11 cellular contexts compared by ENCODE assay signal in genomic region chr10:103125323-103126267, GRCh38.
A peak's percentile ranks its signal among the peaks of the same experiment; 100 is the strongest.
DNase-seq lines count a peak whose midpoint lies in the region; ATAC-seq, FAIRE-seq and TF ChIP-seq lines count a peak whose summit lies in the region.
"Had no signal": no experiment of that assay in that cellular context is flagged by ENCODE, and none has a peak within 500 bp of the region (broad histone marks: within the 10 kb centered on the region; RNA-seq: fewer than 3 reads in every experiment).

No MANE protein-coding gene starts in this region.

- H3K27me3 Mint-ChIP-seq in endodermal cell (ENCODE audit: insufficient read depth) (no peaks in the 10 kb centered on the region), MCF 10A (ENCODE audit: insufficient read depth, unreplicated experiment) (no peaks in the 10 kb centered on the region)
- H3K27me3 Mint-ChIP-seq in activated T-helper 1 cell treated with anti-CD3 and anti-CD28 coated beads, Interleukin-12 subunit alpha, Interleukin-12 subunit beta, Interleukin-2, Interleukin-4 antibody, amounts not matched to agents 30 ng/mL and 10 ng/mL and 1 ng/mL, durations not matched to agents 14 hours and 24 hours and 36 hours (ENCODE audit: insufficient read depth) = no peaks in the 10 kb centered on the region
- H3K27me3 Mint-ChIP-seq: activated naive CD8-positive, alpha-beta T cell treated with anti-CD3 and anti-CD28 coated beads, Interleukin-2, amount 10 ng/mL, durations not matched to agents 7 days and 5 days had no signal

- H3K27ac ChIP-seq in endodermal cell (ENCODE audit: low read depth, low read length) = no peak overlapping the region
- H3K27ac ChIP-seq in esophagus muscularis mucosa (replicated peaks in 1 of 4) = no peak overlapping the region

- POLR2A ChIA-PET in MCF 10A (lab: Yijun Ruan, JAX) = interaction anchor here (0.7 to 1.7 kb wide), 4 partner anchors 10 to 105 kb away, joined by 3 to 6 read pairs (median 4); no protein-coding TSS in a partner anchor

- no peak for TF ChIP-seq EP300 in esophagus muscularis mucosa (IDR thresholded peaks at IDR 0.05)

- 80 to 89% methylated on average over 5 to 9 of the region's 9 CpGs for WGBS in endodermal cell (ENCODE audit: insufficient coverage in 1 of 2, insufficient read length in 1 of 2), 2 experiments
- 74% methylated on average over 9 of the region's 9 CpGs for WGBS in esophagus muscularis mucosa

- CTCF ChIA-PET in MCF 10A (lab: Yijun Ruan, JAX) = interaction anchor here (0.7 kb wide), 1 partner anchor 324 kb away, joined by 3 read pairs; no protein-coding TSS in a partner anchor

- peak; percentile 91 for FAIRE-seq in D721Med (lab: Jason Lieb, UNC)

- H3K4me1 Mint-ChIP-seq in endodermal cell (peaks cover 34% of the 10 kb centered on the region), MCF 10A (ENCODE audit: insufficient read depth, unreplicated experiment) (no peaks in the 10 kb centered on the region)
- H3K4me1 Mint-ChIP-seq in activated T-helper 1 cell treated with anti-CD3 and anti-CD28 coated beads, Interleukin-12 subunit alpha, Interleukin-12 subunit beta, Interleukin-2, Interleukin-4 antibody, amounts not matched to agents 30 ng/mL and 10 ng/mL and 1 ng/mL, durations not matched to agents 14 hours and 24 hours and 36 hours (ENCODE audit: low read depth) = peaks cover 14% of the 10 kb centered on the region

- H3K9me3 ChIP-seq in endodermal cell (ENCODE audit: control insufficient read depth, low read length) (peaks cover 11% of the 10 kb centered on the region), esophagus muscularis mucosa (no peaks in the 10 kb centered on the region)

- BruUV-seq in MCF 10A (replicated peaks; lab: Mats Ljungman, UMichigan) = no TSS peak

- H3K27ac Mint-ChIP-seq in endodermal cell (peak overlapping the region; percentile 80), MCF 10A (ENCODE audit: low read depth, unreplicated experiment) (no peak overlapping the region)
- H3K27ac Mint-ChIP-seq in activated T-helper 1 cell treated with anti-CD3 and anti-CD28 coated beads, Interleukin-12 subunit alpha, Interleukin-12 subunit beta, Interleukin-2, Interleukin-4 antibody, amounts not matched to agents 30 ng/mL and 10 ng/mL and 1 ng/mL, durations not matched to agents 14 hours and 24 hours and 36 hours = no peak overlapping the region
- H3K27ac Mint-ChIP-seq: activated naive CD8-positive, alpha-beta T cell treated with anti-CD3 and anti-CD28 coated beads, Interleukin-2, amount 10 ng/mL, durations not matched to agents 7 days and 5 days had no signal

- H3K27me3 ChIP-seq in endodermal cell (ENCODE audit: control insufficient read depth, insufficient read depth, low read length, poor library complexity, severe bottlenecking) = no peaks in the 10 kb centered on the region
- H3K27me3 ChIP-seq in esophagus muscularis mucosa = no peaks in the 10 kb centered on the region

- H3K9me3 Mint-ChIP-seq in endodermal cell = peaks cover 14% of the 10 kb centered on the region
- H3K9me3 Mint-ChIP-seq in MCF 10A (ENCODE audit: unreplicated experiment) = no peaks in the 10 kb centered on the region
- H3K9me3 Mint-ChIP-seq in activated T-helper 1 cell treated with anti-CD3 and anti-CD28 coated beads, Interleukin-12 subunit alpha, Interleukin-12 subunit beta, Interleukin-2, Interleukin-4 antibody, amounts not matched to agents 30 ng/mL and 10 ng/mL and 1 ng/mL, durations not matched to agents 14 hours and 24 hours and 36 hours = no peaks in the 10 kb centered on the region
- H3K9me3 Mint-ChIP-seq: CD14-positive monocyte had no signal

- H3K4me1 ChIP-seq in endodermal cell (ENCODE audit: control insufficient read depth, insufficient read depth, low read length) = peaks cover 21% of the 10 kb centered on the region
- H3K4me1 ChIP-seq in esophagus muscularis mucosa = peaks cover 53 to 62% (median 57%) of the 10 kb centered on the region in 4 donors

- no peak for TF ChIP-seq POLR2A in esophagus muscularis mucosa (IDR thresholded peaks at IDR 0.05; ENCODE audit: low read depth)

- H3K36me3 ChIP-seq in endodermal cell (ENCODE audit: control insufficient read depth, insufficient read depth, low read length) (peaks cover 22% of the 10 kb centered on the region), esophagus muscularis mucosa (peaks cover 0 to 17% (median 7%) of the 10 kb centered on the region in 4 donors)

- intact Hi-C loops in esophagus muscularis mucosa (cut with DNase I) = no loop called here
- intact Hi-C loops in MCF 10A (cut with micrococcal nuclease) = no loop called here
- intact Hi-C loops in activated T-helper 1 cell treated with anti-CD3 and anti-CD28 coated beads, Interleukin-12 subunit alpha, Interleukin-12 subunit beta, Interleukin-2, Interleukin-4 antibody, amounts not matched to agents 30 ng/mL and 10 ng/mL and 1 ng/mL, durations not matched to agents 14 hours and 24 hours and 36 hours (cut with micrococcal nuclease) = no loop called here

- peaks cover 33% of the 10 kb centered on the region for H3K36me3 Mint-ChIP-seq in endodermal cell (ENCODE audit: low read depth)
- H3K36me3 Mint-ChIP-seq in MCF 10A (ENCODE audit: insufficient read depth, unreplicated experiment) = peaks cover 32% of the 10 kb centered on the region
- H3K36me3 Mint-ChIP-seq in activated T-helper 1 cell treated with anti-CD3 and anti-CD28 coated beads, Interleukin-12 subunit alpha, Interleukin-12 subunit beta, Interleukin-2, Interleukin-4 antibody, amounts not matched to agents 30 ng/mL and 10 ng/mL and 1 ng/mL, durations not matched to agents 14 hours and 24 hours and 36 hours (ENCODE audit: low read depth) = peaks cover 6% of the 10 kb centered on the region

- ATAC-seq in GM19468 (IDR thresholded peaks at IDR 0.05; ENCODE audit: extremely low read depth, unreplicated experiment) (peak; percentile 56), HG03378 (IDR thresholded peaks at IDR 0.05; ENCODE audit: unreplicated experiment) (peak; percentile 89)

- H3K4me3 Mint-ChIP-seq in endodermal cell (peak overlapping the region; percentile 20), MCF 10A (ENCODE audit: unreplicated experiment) (no peak overlapping the region)
- no peak overlapping the region for H3K4me3 Mint-ChIP-seq in activated T-helper 1 cell treated with anti-CD3 and anti-CD28 coated beads, Interleukin-12 subunit alpha, Interleukin-12 subunit beta, Interleukin-2, Interleukin-4 antibody, amounts not matched to agents 30 ng/mL and 10 ng/mL and 1 ng/mL, durations not matched to agents 14 hours and 24 hours and 36 hours
- H3K4me3 Mint-ChIP-seq: activated naive CD8-positive, alpha-beta T cell treated with anti-CD3 and anti-CD28 coated beads, Interleukin-2, amount 10 ng/mL, durations not matched to agents 7 days and 5 days; CD14-positive monocyte had no signal

- DNase-seq in D721Med (ENCODE audit: insufficient read length, low spot score) = no peak
- DNase-seq in endodermal cell = no peak
- no peak for DNase-seq in esophagus muscularis mucosa (ENCODE audit: extremely low spot score)
- DNase-seq in MCF 10A (ENCODE audit: unreplicated experiment) = no peak
- no peak for DNase-seq in activated T-helper 1 cell treated with anti-CD3 and anti-CD28 coated beads, Interleukin-12 subunit alpha, Interleukin-12 subunit beta, Interleukin-2, Interleukin-4 antibody, amounts not matched to agents 30 ng/mL and 10 ng/mL and 1 ng/mL, durations not matched to agents 14 hours and 24 hours and 36 hours (ENCODE audit: low spot score)
- no peak for DNase-seq in stimulated activated CD4-positive, alpha-beta T cell treated with anti-CD3 and anti-CD28 coated beads, Interleukin-2, amount 100 ng/mL, for 24 hours
- DNase-seq: activated naive CD8-positive, alpha-beta T cell treated with anti-CD3 and anti-CD28 coated beads, Interleukin-2, amount 10 ng/mL, durations not matched to agents 7 days and 5 days; NCI-H2029 treated with DMSO at 0.1 percent for 48 hours had no signal

- TF ChIP-seq CTCF in D721Med (IDR thresholded peaks at IDR 0.05; ENCODE audit: insufficient read depth, missing control alignments) = no peak
- TF ChIP-seq CTCF in endodermal cell (conservative IDR thresholded peaks at IDR 0.05) = no peak
- TF ChIP-seq CTCF in esophagus muscularis mucosa (IDR thresholded peaks at IDR 0.05) = no peak
- no peak for TF ChIP-seq CTCF in MCF 10A (IDR thresholded peaks at IDR 0.05; ENCODE audit: unreplicated experiment)

- peak overlapping the region; percentile 16 for H3K4me3 ChIP-seq in endodermal cell (ENCODE audit: low read length)
- H3K4me3 ChIP-seq in esophagus muscularis mucosa = no peak overlapping the region

- H3K9ac ChIP-seq in endodermal cell (ENCODE audit: extremely low read depth, low read length, poor library complexity, severe bottlenecking) = no peak overlapping the region
